1 cellular context compared by ENCODE assay signal in the genomic region with DNA sequence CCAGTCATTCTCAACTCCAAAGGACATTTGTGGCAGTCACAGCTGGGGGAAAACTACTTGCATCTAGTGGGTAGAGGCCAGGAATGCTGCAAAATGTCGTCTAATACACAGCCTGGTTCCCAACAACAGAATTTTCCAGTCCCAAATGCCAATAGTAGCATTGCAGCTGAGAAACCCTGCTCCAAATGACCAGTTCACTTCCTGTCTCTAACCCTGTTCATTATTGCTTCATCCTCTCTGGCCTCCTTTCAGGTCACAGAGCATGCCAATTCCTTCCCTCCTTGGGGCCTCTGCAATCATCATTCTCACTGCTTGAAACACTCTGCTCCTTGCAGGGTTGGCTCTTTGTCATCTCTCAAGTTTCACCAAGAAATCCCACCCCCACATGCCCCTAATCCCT.
A peak's percentile ranks its signal among the peaks of the same experiment; 100 is the strongest.
TF ChIP-seq lines count a peak whose summit lies in the region.

No MANE protein-coding gene starts in this region.

TF ChIP-seq in HepG2, 621 proteins besides CTCF, POLR2A, EP300 and RAD21 (continued from another document and continues in another):
- TF ChIP-seq ARID5B (CRISPR knock-in tag; IDR thresholded peaks at IDR 0.05) (peak; percentile 33; the same call in 1 of the 2 replicates), RAD51 (IDR thresholded peaks at IDR 0.05; ENCODE audit: borderline replicate concordance) (no peak), THRA (CRISPR knock-in tag; IDR thresholded peaks at IDR 0.05; ENCODE audit: borderline replicate concordance) (peak; percentile 41; the same call in 1 of the 2 replicates), ZBTB1 (CRISPR knock-in tag; IDR thresholded peaks at IDR 0.05; ENCODE audit: borderline replicate concordance) (no peak), ATF3 (CRISPR knock-in tag; IDR thresholded peaks at IDR 0.05) (no peak), KLF6 (CRISPR knock-in tag; IDR thresholded peaks at IDR 0.05) (0 out of 2 replicates have a peak, but pooled peaks have one; percentile 22), ETV5 (CRISPR knock-in tag; IDR thresholded peaks at IDR 0.05; ENCODE audit: borderline replicate concordance) (peak; percentile 59; the same call in 1 of the 2 replicates), FOSL2 (CRISPR knock-in tag; IDR thresholded peaks at IDR 0.05) (0 out of 2 replicates have a peak, but pooled peaks have one; percentile 22), ZNF850 (CRISPR knock-in tag; conservative IDR thresholded peaks at IDR 0.05) (no peak), ZNF646 (CRISPR knock-in tag; IDR thresholded peaks at IDR 0.05) (no peak), CEBPG (CRISPR knock-in tag; IDR thresholded peaks at IDR 0.05) (peak; percentile 87), MLXIP (CRISPR knock-in tag; IDR thresholded peaks at IDR 0.05; ENCODE audit: borderline replicate concordance) (no peak), CC2D1A (CRISPR knock-in tag; IDR thresholded peaks at IDR 0.05) (no peak), PAWR (CRISPR knock-in tag; IDR thresholded peaks at IDR 0.05; ENCODE audit: borderline replicate concordance) (no peak), ZBTB40 (IDR thresholded peaks at IDR 0.05) (no peak), ZBTB40 (CRISPR knock-in tag; IDR thresholded peaks at IDR 0.05) (no peak), E2F5 (CRISPR knock-in tag; conservative IDR thresholded peaks at IDR 0.05) (no peak), NCOR1 (IDR thresholded peaks at IDR 0.05; ENCODE audit: borderline replicate concordance, low read length) (no peak), GABPB1 (CRISPR knock-in tag; IDR thresholded peaks at IDR 0.05) (peak; percentile 32; the same call in 1 of the 2 replicates), HMG20A (CRISPR knock-in tag; IDR thresholded peaks at IDR 0.05; ENCODE audit: borderline replicate concordance) (peak; percentile 40; the same call in 1 of the 2 replicates), MATR3 (CRISPR knock-in tag; IDR thresholded peaks at IDR 0.05) (no peak), RXRB (CRISPR knock-in tag; IDR thresholded peaks at IDR 0.05; ENCODE audit: borderline replicate concordance) (0 out of 2 replicates have a peak, but pooled peaks have one; percentile 34), AKAP8 (CRISPR knock-in tag; IDR thresholded peaks at IDR 0.05) (no peak)
